In genomic region chr1:108208724-108209404, GRCh38 we compare ENCODE assay signal across 1 cellular context.
TF ChIP-seq lines count a peak whose summit lies in the region.

No MANE protein-coding gene starts in this region.

TF ChIP-seq in WTC11, 78 proteins besides CTCF, POLR2A, EP300 and RAD21 (continued from another document):
- TF ChIP-seq ERG (CRISPR knock-in tag; IDR thresholded peaks at IDR 0.05), result no peak
- TF ChIP-seq ZNF317 (CRISPR knock-in tag; IDR thresholded peaks at IDR 0.05; ENCODE audit: borderline replicate concordance, low read depth), result no peak
- TF ChIP-seq NR2C2 (CRISPR knock-in tag; IDR thresholded peaks at IDR 0.05), result no peak
- TF ChIP-seq ZNF425 (CRISPR knock-in tag; conservative IDR thresholded peaks at IDR 0.05), result no peak
- no peak for TF ChIP-seq HMGA2 (CRISPR knock-in tag; IDR thresholded peaks at IDR 0.05)
- no peak for TF ChIP-seq ATF6 (CRISPR knock-in tag; IDR thresholded peaks at IDR 0.05)
- no peak for TF ChIP-seq PREB (CRISPR knock-in tag; IDR thresholded peaks at IDR 0.05; ENCODE audit: borderline replicate concordance)
